8 cellular contexts compared by ENCODE assay signal in genomic region chr14:55024365-55024764, GRCh38. TPM values are rescaled to one million over a fixed set of nuclear protein-coding genes. Genes with fewer than 3 reads are reported as not detected.
DNase-seq lines count a peak whose midpoint lies in the region; ATAC-seq, FAIRE-seq and TF ChIP-seq lines count a peak whose summit lies in the region.
"Not testable (repeated sequence)": the region's sequence is repeated elsewhere in the genome, so short reads cannot be mapped to it uniquely, and the experiment has no call there.

No MANE protein-coding gene starts in this region.

- 9% methylated on average over 2 of the region's 5 CpGs for WGBS in A549 (ENCODE audit: missing lambda C conversion rate)
- WGBS in endodermal cell (ENCODE audit: insufficient coverage in 1 of 2, insufficient read length in 1 of 2), 2 experiments: 82 to 88% methylated on average over 2 of the region's 5 CpGs
- WGBS in mesendoderm (ENCODE audit: extremely low coverage, insufficient coverage, low lambda C conversion rate): no CpG with 5 or more reads among the region's 5 CpGs

- peak overlapping the region; percentile 4 for H3K27ac Mint-ChIP-seq in activated T-cell treated with anti-CD3 and anti-CD28 coated beads, Interleukin-2, amount 50 U/mL, for 72 hours
- H3K27ac Mint-ChIP-seq in endodermal cell: peak overlapping the region; percentile 47
- peak overlapping the region; percentile 73 for H3K27ac Mint-ChIP-seq in type B pancreatic cell

- not testable (repeated sequence) for H3K23ac ChIP-seq in mesendoderm (ENCODE audit: low read length)

- H3K9ac ChIP-seq in NT2/D1 (ENCODE audit: insufficient read length, low read depth) (peak overlapping the region; percentile 58), endodermal cell (ENCODE audit: extremely low read depth, low read length, poor library complexity, severe bottlenecking) (peak overlapping the region; percentile 2), iPS-15b (ENCODE audit: low read depth, low read length) (peak overlapping the region; percentile 9), mesendoderm (ENCODE audit: low read length) (peak overlapping the region; percentile 26)

- H2BK15ac ChIP-seq in mesendoderm (replicated peaks; ENCODE audit: low read depth): not testable (repeated sequence)

- H3K4me1 ChIP-seq in A549 (peaks cover 27% of the 10 kb centered on the region), HAP-1 (peaks cover 25% of the 10 kb centered on the region), iPS-15b (ENCODE audit: control insufficient read depth, insufficient read depth, low read length) (peaks cover 12% of the 10 kb centered on the region)
- H3K4me1 ChIP-seq in NT2/D1 (ENCODE audit: insufficient read depth, insufficient read length); endodermal cell (ENCODE audit: control insufficient read depth, insufficient read depth, low read length); mesendoderm (ENCODE audit: control insufficient read depth, low read depth, low read length): not testable (repeated sequence)

- in situ Hi-C loops in HAP-1 (cut with MboI; ENCODE audit: low sequenced_read_pairs): not testable (repeated sequence)

- H2BK120ac ChIP-seq in mesendoderm (ENCODE audit: low read depth, low read length): not testable (repeated sequence)

- H3K27me3 ChIP-seq in HAP-1 (ENCODE audit: low read depth); NT2/D1 (ENCODE audit: insufficient read depth, insufficient read length); endodermal cell (ENCODE audit: control insufficient read depth, insufficient read depth, low read length, poor library complexity, severe bottlenecking); iPS-15b (ENCODE audit: control insufficient read depth, insufficient read depth, low read length); mesendoderm (ENCODE audit: insufficient read depth, low read length, poor library complexity): not testable (repeated sequence)

- DNase-seq in A549 (ENCODE audit: low read depth in 1 of 2, low spot score in 1 of 2): peak in 1 of 2 experiments; percentile 36
- DNase-seq in HAP-1 (ENCODE audit: low spot score in 2 of 2); NT2/D1 (ENCODE audit: low read depth, low spot score); activated T-cell treated with anti-CD3 and anti-CD28 coated beads, Interleukin-2, amount 50 U/mL, for 72 hours; endodermal cell; mesendoderm; type B pancreatic cell (ENCODE audit: extremely low spot score, unreplicated experiment): not testable (repeated sequence)

- H3K56ac ChIP-seq in mesendoderm (ENCODE audit: low read length): not testable (repeated sequence)

- not testable (repeated sequence) for H4K8ac ChIP-seq in mesendoderm (ENCODE audit: low read depth, low read length)

- H3K4me1 Mint-ChIP-seq in activated T-cell treated with anti-CD3 and anti-CD28 coated beads, Interleukin-2, amount 50 U/mL, for 72 hours (ENCODE audit: low read depth): peaks cover 33% of the 10 kb centered on the region
- H3K4me1 Mint-ChIP-seq in endodermal cell (peaks cover 40% of the 10 kb centered on the region), type B pancreatic cell (ENCODE audit: unreplicated experiment) (peaks cover 31% of the 10 kb centered on the region)

- CTCF ChIA-PET in A549 (lab: Yijun Ruan, JAX): interaction anchor here (3.2 kb wide), 1 partner anchor 27 kb away, joined by 10 read pairs; the partner anchor contains the start of gene MAPK1IP1L

- TF ChIP-seq RAD21 in A549 (conservative IDR thresholded peaks at IDR 0.05 in 1 of 2, IDR thresholded peaks at IDR 0.05 in 1 of 2): not testable (repeated sequence)

- not testable (repeated sequence) for H3K4me3 Mint-ChIP-seq in activated T-cell treated with anti-CD3 and anti-CD28 coated beads, Interleukin-2, amount 50 U/mL, for 72 hours
- peak overlapping the region; percentile 90 for H3K4me3 Mint-ChIP-seq in endodermal cell
- peak overlapping the region; percentile 48 for H3K4me3 Mint-ChIP-seq in type B pancreatic cell

- not testable (repeated sequence) for FAIRE-seq in A549 (lab: Jason Lieb, UNC)

- peak overlapping the region; percentile 37 for H3K4me2 ChIP-seq in A549
- not testable (repeated sequence) for H3K4me2 ChIP-seq in mesendoderm (ENCODE audit: low read length)

- not testable (repeated sequence) for H3K9me3 ChIP-seq in A549; HAP-1; NT2/D1 (ENCODE audit: insufficient read depth, low read length); endodermal cell (ENCODE audit: control insufficient read depth, low read length); iPS-15b (ENCODE audit: control insufficient read depth, insufficient read depth, low read length)

- TF ChIP-seq EP300 in A549 (IDR thresholded peaks at IDR 0.05): not testable (repeated sequence)

- H2AK5ac ChIP-seq in mesendoderm (ENCODE audit: low read length): not testable (repeated sequence)

- not testable (repeated sequence) for H3K4ac ChIP-seq in mesendoderm (ENCODE audit: low read depth, low read length)

- peaks cover 36% of the 10 kb centered on the region for H3K79me2 ChIP-seq in mesendoderm (ENCODE audit: control insufficient read depth, insufficient read depth, low read length)

- not testable (repeated sequence) for ATAC-seq in A549; activated T-cell treated with anti-CD3 and anti-CD28 coated beads, Interleukin-2, amount 50 U/mL, for 72 hours (replicated peaks in 1 of 2)

- H3K36me3 Mint-ChIP-seq in activated T-cell treated with anti-CD3 and anti-CD28 coated beads, Interleukin-2, amount 50 U/mL, for 72 hours (ENCODE audit: insufficient read depth in 2 of 2): peaks cover 3 to 26% of the 10 kb centered on the region in 2 donors
- peaks cover 41% of the 10 kb centered on the region for H3K36me3 Mint-ChIP-seq in endodermal cell (ENCODE audit: low read depth)
- peaks cover 16% of the 10 kb centered on the region for H3K36me3 Mint-ChIP-seq in type B pancreatic cell

- peak overlapping the region; percentile 71 for H2BK5ac ChIP-seq in mesendoderm (ENCODE audit: low read length)

- not testable (repeated sequence) for H3K27me3 Mint-ChIP-seq in activated T-cell treated with anti-CD3 and anti-CD28 coated beads, Interleukin-2, amount 50 U/mL, for 72 hours (ENCODE audit: low read depth); endodermal cell (ENCODE audit: insufficient read depth); type B pancreatic cell

- TF ChIP-seq CTCF in A549 (IDR thresholded peaks at IDR 0.05); endodermal cell (conservative IDR thresholded peaks at IDR 0.05); type B pancreatic cell (conservative IDR thresholded peaks at IDR 0.05): not testable (repeated sequence)

- H3K79me1 ChIP-seq in mesendoderm (ENCODE audit: low read length): not testable (repeated sequence)

- POLR2A ChIA-PET in A549 (lab: Yijun Ruan, JAX): not testable (repeated sequence)

- not testable (repeated sequence) for H3K4me3 ChIP-seq in A549; endodermal cell (ENCODE audit: low read length); mesendoderm (ENCODE audit: low read length)
- H3K4me3 ChIP-seq in HAP-1 (peak overlapping the region; percentile 7; the same call in 1 of the 2 replicates), NT2/D1 (ENCODE audit: insufficient read length, low read depth) (peak overlapping the region; percentile 24), iPS-15b (ENCODE audit: low read depth, low read length) (peak overlapping the region; percentile 9)

- not testable (repeated sequence) for H3K27ac ChIP-seq in A549; endodermal cell (ENCODE audit: low read depth, low read length)
- H3K27ac ChIP-seq in mesendoderm (ENCODE audit: low read depth, low read length): peak overlapping the region; percentile 34

- not testable (repeated sequence) for H4K5ac ChIP-seq in mesendoderm (ENCODE audit: low read length)

- H3K9me3 Mint-ChIP-seq in activated T-cell treated with anti-CD3 and anti-CD28 coated beads, Interleukin-2, amount 50 U/mL, for 72 hours; endodermal cell; type B pancreatic cell: not testable (repeated sequence)

- H3K18ac ChIP-seq in mesendoderm (ENCODE audit: low read length): not testable (repeated sequence)

- peaks cover 27% of the 10 kb centered on the region for H3K36me3 ChIP-seq in HAP-1 (replicated peaks)
- H3K36me3 ChIP-seq in NT2/D1 (ENCODE audit: insufficient read depth, insufficient read length, low read length): peaks cover 38% of the 10 kb centered on the region
- H3K36me3 ChIP-seq in endodermal cell (ENCODE audit: control insufficient read depth, insufficient read depth, low read length): peaks cover 25% of the 10 kb centered on the region
- H3K36me3 ChIP-seq in iPS-15b (ENCODE audit: control insufficient read depth, insufficient read depth, low read length); mesendoderm (ENCODE audit: control insufficient read depth, insufficient read depth, low read length): not testable (repeated sequence)

- TF ChIP-seq POLR2A in A549 (IDR thresholded peaks at IDR 0.05; ENCODE audit: low read length): not testable (repeated sequence)

RNA-seq across cellular contexts. Expression of gene WDHD1, which starts 2.5 kb away (rescaled TPM):
- polyA plus RNA-seq in A549 (2011; rRNA removed) (21.1 and 35.6 TPM in 2 replicates), A549 (2017; fragmentation: RNase III; extraction: RNeasy Plus Mini Kit Qiagen cat#74134 plus additional on column Dnase treatment) (14.4 to 16.3 TPM (median 16.0 TPM) in 3 replicates)
- polyA plus RNA-seq in A549 (2012; cell fraction: cytosol; rRNA removed): 5.8 and 6.0 TPM in 2 replicates
- polyA plus RNA-seq in A549 (2012; cell fraction: nucleus; rRNA removed): 3.5 and 3.9 TPM in 2 replicates
- 17.9 and 19.7 TPM in 2 replicates for polyA minus RNA-seq in A549 (2011; rRNA and poly(A)+ RNA removed)
- 10 to 100 TPM; 43.7 to 50.7 TPM for total RNA-seq in activated T-cell treated with anti-CD3 and anti-CD28 coated beads, Interleukin-2, amount 50 U/mL, for 72 hours
- total RNA-seq in endodermal cell (10 to 100 TPM; 63.4 to 99.3 TPM), type B pancreatic cell (ENCODE audit: low replicate concordance) (15.5 and 36.0 TPM in 2 replicates)
- polyA plus RNA-seq in endodermal cell (2013, experiment 1 of 2): 34.0 TPM
- polyA plus RNA-seq in endodermal cell (2013, experiment 2 of 2): 31.7 TPM
- 23.4 TPM for polyA plus RNA-seq in mesendoderm (2013, experiment 1 of 2)
- 22.4 TPM for polyA plus RNA-seq in mesendoderm (2013, experiment 2 of 2)

RNA-seq across cellular contexts. Expression of gene SOCS4, which starts 2.7 kb away (rescaled TPM):
- polyA plus RNA-seq in A549 (2011; rRNA removed) (15.3 and 15.9 TPM in 2 replicates), A549 (2017; fragmentation: RNase III; extraction: RNeasy Plus Mini Kit Qiagen cat#74134 plus additional on column Dnase treatment) (16.4 to 20.7 TPM (median 18.4 TPM) in 3 replicates)
- polyA plus RNA-seq in A549 (2012; cell fraction: cytosol; rRNA removed): 3.0 TPM in 2 replicates
- 1.6 and 2.8 TPM in 2 replicates for polyA plus RNA-seq in A549 (2012; cell fraction: nucleus; rRNA removed)
- 26.5 and 26.9 TPM in 2 replicates for polyA minus RNA-seq in A549 (2011; rRNA and poly(A)+ RNA removed)
- total RNA-seq in activated T-cell treated with anti-CD3 and anti-CD28 coated beads, Interleukin-2, amount 50 U/mL, for 72 hours: 10 to 100 TPM; 25.9 to 27.0 TPM
- total RNA-seq in endodermal cell (10 to 100 TPM; 28.0 to 32.0 TPM), type B pancreatic cell (ENCODE audit: low replicate concordance) (21.1 and 22.4 TPM in 2 replicates)
- polyA plus RNA-seq in endodermal cell (2013, experiment 1 of 2): 18.8 TPM
- 18.8 TPM for polyA plus RNA-seq in endodermal cell (2013, experiment 2 of 2)
- polyA plus RNA-seq in mesendoderm (2013, experiment 1 of 2): 10.3 TPM
- polyA plus RNA-seq in mesendoderm (2013, experiment 2 of 2): 10.3 TPM

RNA-seq across cellular contexts. Expression of gene MAPK1IP1L, which starts 27.1 kb away (rescaled TPM):
- 72.3 and 76.1 TPM in 2 replicates for polyA plus RNA-seq in A549 (2011; rRNA removed)
- polyA plus RNA-seq in A549 (2012; cell fraction: cytosol; rRNA removed): 145 and 182 TPM in 2 replicates
- 144 and 188 TPM in 2 replicates for polyA plus RNA-seq in A549 (2012; cell fraction: nucleus; rRNA removed)
- polyA plus RNA-seq in A549 (2017; fragmentation: RNase III; extraction: RNeasy Plus Mini Kit Qiagen cat#74134 plus additional on column Dnase treatment): 42.9 to 48.2 TPM (median 43.0 TPM) in 3 replicates
- 284 and 330 TPM in 2 replicates for polyA minus RNA-seq in A549 (2011; rRNA and poly(A)+ RNA removed)
- total RNA-seq in activated T-cell treated with anti-CD3 and anti-CD28 coated beads, Interleukin-2, amount 50 U/mL, for 72 hours: 10 to 100 TPM; 90.9 to 91.4 TPM
- total RNA-seq in endodermal cell: 100 to 1,000 TPM; 122 to 153 TPM
- 124 TPM for polyA plus RNA-seq in endodermal cell (2013, experiment 1 of 2)
- 111 TPM for polyA plus RNA-seq in endodermal cell (2013, experiment 2 of 2)
- polyA plus RNA-seq in mesendoderm (2013, experiment 1 of 2): 148 TPM
- 159 TPM for polyA plus RNA-seq in mesendoderm (2013, experiment 2 of 2)
- total RNA-seq in type B pancreatic cell (ENCODE audit: low replicate concordance): 93.1 and 100 TPM in 2 replicates

Comparison
In these comparisons a context has a peak if more than half of its experiments do, and no peak if none do; other contexts are left out.
1. H3K9ac ChIP-seq: peak in every context shown above with its lines; median percentile 58 in NT2/D1; 26 in mesendoderm; 9 in iPS-15b; 2 in endodermal cell.
2. H3K27ac Mint-ChIP-seq: peak in every context shown above with its lines; median percentile 73 in type B pancreatic cell; 47 in endodermal cell; 4 in activated T-cell treated with anti-CD3 and anti-CD28 coated beads, Interleukin-2, amount 50 U/mL, for 72 hours.